ENCODE assay signal across 1 cellular context in the genomic region with DNA sequence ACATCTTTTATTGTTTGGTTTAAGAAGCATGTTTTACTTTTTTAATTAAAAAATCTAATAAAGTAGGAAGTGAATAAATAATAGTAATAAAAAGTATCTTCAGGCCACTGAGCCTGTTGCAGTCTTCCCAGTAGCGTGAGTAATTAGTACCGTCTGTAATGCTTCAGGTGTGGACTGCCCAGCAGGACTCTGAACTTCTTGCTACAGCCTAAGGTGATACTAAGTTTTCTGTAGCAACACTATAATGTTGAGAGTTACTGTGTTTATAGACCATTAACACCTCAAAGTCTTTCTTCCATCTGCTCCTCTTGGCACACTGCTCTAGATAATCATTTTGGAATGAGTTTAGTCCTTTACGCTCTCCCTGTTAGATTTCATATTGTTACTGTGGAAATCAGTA.
TF ChIP-seq lines count a peak whose summit lies in the region.

No MANE protein-coding gene starts in this region.

TF ChIP-seq in GM23338, 12 proteins besides CTCF, POLR2A, EP300 and RAD21 (continued from another document):
- TF ChIP-seq, protein P1, sequence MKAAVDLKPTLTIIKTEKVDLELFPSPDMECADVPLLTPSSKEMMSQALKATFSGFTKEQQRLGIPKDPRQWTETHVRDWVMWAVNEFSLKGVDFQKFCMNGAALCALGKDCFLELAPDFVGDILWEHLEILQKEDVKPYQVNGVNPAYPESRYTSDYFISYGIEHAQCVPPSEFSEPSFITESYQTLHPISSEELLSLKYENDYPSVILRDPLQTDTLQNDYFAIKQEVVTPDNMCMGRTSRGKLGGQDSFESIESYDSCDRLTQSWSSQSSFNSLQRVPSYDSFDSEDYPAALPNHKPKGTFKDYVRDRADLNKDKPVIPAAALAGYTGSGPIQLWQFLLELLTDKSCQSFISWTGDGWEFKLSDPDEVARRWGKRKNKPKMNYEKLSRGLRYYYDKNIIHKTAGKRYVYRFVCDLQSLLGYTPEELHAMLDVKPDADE (IDR thresholded peaks at IDR 0.05): no peak
- TF ChIP-seq CREB1 (CRISPR knock-in tag; IDR thresholded peaks at IDR 0.05; ENCODE audit: low read depth): no peak
- TF ChIP-seq STAT1 (IDR thresholded peaks at IDR 0.05; ENCODE audit: unreplicated experiment): no peak
- TF ChIP-seq, protein P2, sequence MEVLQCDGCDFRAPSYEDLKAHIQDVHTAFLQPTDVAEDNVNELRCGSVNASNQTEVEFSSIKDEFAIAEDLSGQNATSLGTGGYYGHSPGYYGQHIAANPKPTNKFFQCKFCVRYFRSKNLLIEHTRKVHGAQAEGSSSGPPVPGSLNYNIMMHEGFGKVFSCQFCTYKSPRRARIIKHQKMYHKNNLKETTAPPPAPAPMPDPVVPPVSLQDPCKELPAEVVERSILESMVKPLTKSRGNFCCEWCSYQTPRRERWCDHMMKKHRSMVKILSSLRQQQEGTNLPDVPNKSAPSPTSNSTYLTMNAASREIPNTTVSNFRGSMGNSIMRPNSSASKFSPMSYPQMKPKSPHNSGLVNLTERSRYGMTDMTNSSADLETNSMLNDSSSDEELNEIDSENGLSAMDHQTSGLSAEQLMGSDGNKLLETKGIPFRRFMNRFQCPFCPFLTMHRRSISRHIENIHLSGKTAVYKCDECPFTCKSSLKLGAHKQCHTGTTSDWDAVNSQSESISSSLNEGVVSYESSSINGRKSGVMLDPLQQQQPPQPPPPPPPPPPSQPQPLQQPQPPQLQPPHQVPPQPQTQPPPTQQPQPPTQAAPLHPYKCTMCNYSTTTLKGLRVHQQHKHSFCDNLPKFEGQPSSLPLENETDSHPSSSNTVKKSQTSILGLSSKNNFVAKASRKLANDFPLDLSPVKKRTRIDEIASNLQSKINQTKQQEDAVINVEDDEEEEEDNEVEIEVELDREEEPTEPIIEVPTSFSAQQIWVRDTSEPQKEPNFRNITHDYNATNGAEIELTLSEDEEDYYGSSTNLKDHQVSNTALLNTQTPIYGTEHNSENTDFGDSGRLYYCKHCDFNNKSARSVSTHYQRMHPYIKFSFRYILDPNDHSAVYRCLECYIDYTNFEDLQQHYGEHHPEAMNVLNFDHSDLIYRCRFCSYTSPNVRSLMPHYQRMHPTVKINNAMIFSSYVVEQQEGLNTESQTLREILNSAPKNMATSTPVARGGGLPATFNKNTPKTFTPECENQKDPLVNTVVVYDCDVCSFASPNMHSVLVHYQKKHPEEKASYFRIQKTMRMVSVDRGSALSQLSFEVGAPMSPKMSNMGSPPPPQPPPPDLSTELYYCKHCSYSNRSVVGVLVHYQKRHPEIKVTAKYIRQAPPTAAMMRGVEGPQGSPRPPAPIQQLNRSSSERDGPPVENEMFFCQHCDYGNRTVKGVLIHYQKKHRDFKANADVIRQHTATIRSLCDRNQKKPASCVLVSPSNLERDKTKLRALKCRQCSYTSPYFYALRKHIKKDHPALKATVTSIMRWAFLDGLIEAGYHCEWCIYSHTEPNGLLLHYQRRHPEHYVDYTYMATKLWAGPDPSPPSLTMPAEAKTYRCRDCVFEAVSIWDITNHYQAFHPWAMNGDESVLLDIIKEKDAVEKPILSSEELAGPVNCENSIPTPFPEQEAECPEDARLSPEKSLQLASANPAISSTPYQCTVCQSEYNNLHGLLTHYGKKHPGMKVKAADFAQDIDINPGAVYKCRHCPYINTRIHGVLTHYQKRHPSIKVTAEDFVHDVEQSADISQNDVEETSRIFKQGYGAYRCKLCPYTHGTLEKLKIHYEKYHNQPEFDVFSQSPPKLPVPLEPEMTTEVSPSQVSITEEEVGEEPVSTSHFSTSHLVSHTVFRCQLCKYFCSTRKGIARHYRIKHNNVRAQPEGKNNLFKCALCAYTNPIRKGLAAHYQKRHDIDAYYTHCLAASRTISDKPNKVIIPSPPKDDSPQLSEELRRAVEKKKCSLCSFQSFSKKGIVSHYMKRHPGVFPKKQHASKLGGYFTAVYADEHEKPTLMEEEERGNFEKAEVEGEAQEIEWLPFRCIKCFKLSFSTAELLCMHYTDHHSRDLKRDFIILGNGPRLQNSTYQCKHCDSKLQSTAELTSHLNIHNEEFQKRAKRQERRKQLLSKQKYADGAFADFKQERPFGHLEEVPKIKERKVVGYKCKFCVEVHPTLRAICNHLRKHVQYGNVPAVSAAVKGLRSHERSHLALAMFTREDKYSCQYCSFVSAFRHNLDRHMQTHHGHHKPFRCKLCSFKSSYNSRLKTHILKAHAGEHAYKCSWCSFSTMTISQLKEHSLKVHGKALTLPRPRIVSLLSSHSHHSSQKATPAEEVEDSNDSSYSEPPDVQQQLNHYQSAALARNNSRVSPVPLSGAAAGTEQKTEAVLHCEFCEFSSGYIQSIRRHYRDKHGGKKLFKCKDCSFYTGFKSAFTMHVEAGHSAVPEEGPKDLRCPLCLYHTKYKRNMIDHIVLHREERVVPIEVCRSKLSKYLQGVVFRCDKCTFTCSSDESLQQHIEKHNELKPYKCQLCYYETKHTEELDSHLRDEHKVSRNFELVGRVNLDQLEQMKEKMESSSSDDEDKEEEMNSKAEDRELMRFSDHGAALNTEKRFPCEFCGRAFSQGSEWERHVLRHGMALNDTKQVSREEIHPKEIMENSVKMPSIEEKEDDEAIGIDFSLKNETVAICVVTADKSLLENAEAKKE (CRISPR knock-in tag; IDR thresholded peaks at IDR 0.05): no peak
- TF ChIP-seq, protein P3, sequence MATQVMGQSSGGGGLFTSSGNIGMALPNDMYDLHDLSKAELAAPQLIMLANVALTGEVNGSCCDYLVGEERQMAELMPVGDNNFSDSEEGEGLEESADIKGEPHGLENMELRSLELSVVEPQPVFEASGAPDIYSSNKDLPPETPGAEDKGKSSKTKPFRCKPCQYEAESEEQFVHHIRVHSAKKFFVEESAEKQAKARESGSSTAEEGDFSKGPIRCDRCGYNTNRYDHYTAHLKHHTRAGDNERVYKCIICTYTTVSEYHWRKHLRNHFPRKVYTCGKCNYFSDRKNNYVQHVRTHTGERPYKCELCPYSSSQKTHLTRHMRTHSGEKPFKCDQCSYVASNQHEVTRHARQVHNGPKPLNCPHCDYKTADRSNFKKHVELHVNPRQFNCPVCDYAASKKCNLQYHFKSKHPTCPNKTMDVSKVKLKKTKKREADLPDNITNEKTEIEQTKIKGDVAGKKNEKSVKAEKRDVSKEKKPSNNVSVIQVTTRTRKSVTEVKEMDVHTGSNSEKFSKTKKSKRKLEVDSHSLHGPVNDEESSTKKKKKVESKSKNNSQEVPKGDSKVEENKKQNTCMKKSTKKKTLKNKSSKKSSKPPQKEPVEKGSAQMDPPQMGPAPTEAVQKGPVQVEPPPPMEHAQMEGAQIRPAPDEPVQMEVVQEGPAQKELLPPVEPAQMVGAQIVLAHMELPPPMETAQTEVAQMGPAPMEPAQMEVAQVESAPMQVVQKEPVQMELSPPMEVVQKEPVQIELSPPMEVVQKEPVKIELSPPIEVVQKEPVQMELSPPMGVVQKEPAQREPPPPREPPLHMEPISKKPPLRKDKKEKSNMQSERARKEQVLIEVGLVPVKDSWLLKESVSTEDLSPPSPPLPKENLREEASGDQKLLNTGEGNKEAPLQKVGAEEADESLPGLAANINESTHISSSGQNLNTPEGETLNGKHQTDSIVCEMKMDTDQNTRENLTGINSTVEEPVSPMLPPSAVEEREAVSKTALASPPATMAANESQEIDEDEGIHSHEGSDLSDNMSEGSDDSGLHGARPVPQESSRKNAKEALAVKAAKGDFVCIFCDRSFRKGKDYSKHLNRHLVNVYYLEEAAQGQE (IDR thresholded peaks at IDR 0.05; ENCODE audit: unreplicated experiment): no peak
- TF ChIP-seq ZNF114 (CRISPR knock-in tag; IDR thresholded peaks at IDR 0.05): no peak
